ENCODE assay signal across 1 cellular context in the genomic region with DNA sequence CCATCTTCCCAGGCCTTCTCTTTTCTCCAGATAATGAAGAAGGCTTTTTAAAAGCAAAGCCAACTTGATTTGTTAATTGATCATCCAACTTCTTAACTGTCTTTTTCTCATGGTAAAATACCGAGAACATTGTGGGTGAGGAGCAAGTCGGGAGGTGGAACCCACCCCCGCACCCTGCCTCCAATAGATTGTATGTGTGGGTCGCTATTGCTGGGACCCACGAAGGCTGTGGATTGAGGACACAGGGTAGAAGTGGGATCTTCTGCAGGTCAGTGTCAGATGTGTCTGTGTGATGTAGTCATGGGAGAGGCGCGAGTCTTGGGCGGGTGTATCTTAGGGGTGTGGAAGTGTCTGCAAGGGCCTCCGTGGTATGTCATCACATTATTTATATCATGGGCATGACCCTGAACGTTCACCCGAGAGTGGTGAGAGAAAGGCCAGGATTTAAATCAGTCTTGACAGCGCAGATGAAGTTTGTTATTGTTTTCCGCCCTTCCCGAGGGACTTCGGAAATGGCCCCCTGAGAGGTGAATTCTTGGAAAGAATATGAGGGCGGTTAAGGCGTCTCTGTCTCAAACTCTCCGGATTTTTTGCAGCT.
TF ChIP-seq lines count a peak whose summit lies in the region.

No MANE protein-coding gene starts in this region.

TF ChIP-seq in K562, 482 proteins besides CTCF, POLR2A, EP300 and RAD21 (continued from another document and continues in another):
- TF ChIP-seq ZNF121 (CRISPR knock-in tag; conservative IDR thresholded peaks at IDR 0.05) = no peak
- TF ChIP-seq HDAC1 (IDR thresholded peaks at IDR 0.05) = 0 out of 4 replicates have a peak, but pooled peaks of 1 of the 2 experiments have one; percentile 36
- TF ChIP-seq ATF1 (CRISPR knock-in tag; IDR thresholded peaks at IDR 0.05) = no peak
- TF ChIP-seq ATF1 (tag; IDR thresholded peaks at IDR 0.05) = peak; percentile 55
- TF ChIP-seq SUPT5H (IDR thresholded peaks at IDR 0.05) = 0 out of 2 replicates have a peak, but pooled peaks have one; percentile 46
- no peak for TF ChIP-seq SRSF3 (IDR thresholded peaks at IDR 0.05; ENCODE audit: insufficient read depth, low read length)
- no peak for TF ChIP-seq MBD2 (IDR thresholded peaks at IDR 0.05; ENCODE audit: borderline replicate concordance, low read depth)
- TF ChIP-seq, protein P1, sequence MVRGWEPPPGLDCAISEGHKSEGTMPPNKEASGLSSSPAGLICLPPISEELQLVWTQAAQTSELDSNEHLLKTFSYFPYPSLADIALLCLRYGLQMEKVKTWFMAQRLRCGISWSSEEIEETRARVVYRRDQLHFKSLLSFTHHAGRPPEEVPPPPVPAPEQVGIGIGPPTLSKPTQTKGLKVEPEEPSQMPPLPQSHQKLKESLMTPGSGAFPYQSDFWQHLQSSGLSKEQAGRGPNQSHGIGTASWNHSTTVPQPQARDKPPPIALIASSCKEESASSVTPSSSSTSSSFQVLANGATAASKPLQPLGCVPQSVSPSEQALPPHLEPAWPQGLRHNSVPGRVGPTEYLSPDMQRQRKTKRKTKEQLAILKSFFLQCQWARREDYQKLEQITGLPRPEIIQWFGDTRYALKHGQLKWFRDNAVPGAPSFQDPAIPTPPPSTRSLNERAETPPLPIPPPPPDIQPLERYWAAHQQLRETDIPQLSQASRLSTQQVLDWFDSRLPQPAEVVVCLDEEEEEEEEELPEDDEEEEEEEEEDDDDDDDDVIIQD (CRISPR knock-in tag; IDR thresholded peaks at IDR 0.05) = no peak
- peak; percentile 56; the same call in 1 of the 2 replicates for TF ChIP-seq PHF21A (IDR thresholded peaks at IDR 0.05; ENCODE audit: borderline replicate concordance, low read depth)
- TF ChIP-seq SIN3A (IDR thresholded peaks at IDR 0.05; ENCODE audit: borderline replicate concordance in 2 of 2, control insufficient read depth in 1 of 2, low read depth in 2 of 2, low read length in 2 of 2) = no peak
- peak; percentile 66 to 72; a peak in 3 of 4 replicates for TF ChIP-seq KDM1A (IDR thresholded peaks at IDR 0.05)
- peak in 1 of 2 experiments; percentile 35; a peak in 1 of 4 replicates for TF ChIP-seq FOXK2 (conservative IDR thresholded peaks at IDR 0.05 in 1 of 2, IDR thresholded peaks at IDR 0.05 in 1 of 2; ENCODE audit: low read depth in 2 of 2)
- 0 out of 2 replicates have a peak, but pooled peaks have one; percentile 22 for TF ChIP-seq MTA1 (IDR thresholded peaks at IDR 0.05; ENCODE audit: borderline replicate concordance)
- TF ChIP-seq, protein P2, sequence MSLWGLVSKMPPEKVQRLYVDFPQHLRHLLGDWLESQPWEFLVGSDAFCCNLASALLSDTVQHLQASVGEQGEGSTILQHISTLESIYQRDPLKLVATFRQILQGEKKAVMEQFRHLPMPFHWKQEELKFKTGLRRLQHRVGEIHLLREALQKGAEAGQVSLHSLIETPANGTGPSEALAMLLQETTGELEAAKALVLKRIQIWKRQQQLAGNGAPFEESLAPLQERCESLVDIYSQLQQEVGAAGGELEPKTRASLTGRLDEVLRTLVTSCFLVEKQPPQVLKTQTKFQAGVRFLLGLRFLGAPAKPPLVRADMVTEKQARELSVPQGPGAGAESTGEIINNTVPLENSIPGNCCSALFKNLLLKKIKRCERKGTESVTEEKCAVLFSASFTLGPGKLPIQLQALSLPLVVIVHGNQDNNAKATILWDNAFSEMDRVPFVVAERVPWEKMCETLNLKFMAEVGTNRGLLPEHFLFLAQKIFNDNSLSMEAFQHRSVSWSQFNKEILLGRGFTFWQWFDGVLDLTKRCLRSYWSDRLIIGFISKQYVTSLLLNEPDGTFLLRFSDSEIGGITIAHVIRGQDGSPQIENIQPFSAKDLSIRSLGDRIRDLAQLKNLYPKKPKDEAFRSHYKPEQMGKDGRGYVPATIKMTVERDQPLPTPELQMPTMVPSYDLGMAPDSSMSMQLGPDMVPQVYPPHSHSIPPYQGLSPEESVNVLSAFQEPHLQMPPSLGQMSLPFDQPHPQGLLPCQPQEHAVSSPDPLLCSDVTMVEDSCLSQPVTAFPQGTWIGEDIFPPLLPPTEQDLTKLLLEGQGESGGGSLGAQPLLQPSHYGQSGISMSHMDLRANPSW (CRISPR knock-in tag; IDR thresholded peaks at IDR 0.05) = 0 out of 2 replicates have a peak, but pooled peaks have one; percentile 70
- TF ChIP-seq, protein P3, sequence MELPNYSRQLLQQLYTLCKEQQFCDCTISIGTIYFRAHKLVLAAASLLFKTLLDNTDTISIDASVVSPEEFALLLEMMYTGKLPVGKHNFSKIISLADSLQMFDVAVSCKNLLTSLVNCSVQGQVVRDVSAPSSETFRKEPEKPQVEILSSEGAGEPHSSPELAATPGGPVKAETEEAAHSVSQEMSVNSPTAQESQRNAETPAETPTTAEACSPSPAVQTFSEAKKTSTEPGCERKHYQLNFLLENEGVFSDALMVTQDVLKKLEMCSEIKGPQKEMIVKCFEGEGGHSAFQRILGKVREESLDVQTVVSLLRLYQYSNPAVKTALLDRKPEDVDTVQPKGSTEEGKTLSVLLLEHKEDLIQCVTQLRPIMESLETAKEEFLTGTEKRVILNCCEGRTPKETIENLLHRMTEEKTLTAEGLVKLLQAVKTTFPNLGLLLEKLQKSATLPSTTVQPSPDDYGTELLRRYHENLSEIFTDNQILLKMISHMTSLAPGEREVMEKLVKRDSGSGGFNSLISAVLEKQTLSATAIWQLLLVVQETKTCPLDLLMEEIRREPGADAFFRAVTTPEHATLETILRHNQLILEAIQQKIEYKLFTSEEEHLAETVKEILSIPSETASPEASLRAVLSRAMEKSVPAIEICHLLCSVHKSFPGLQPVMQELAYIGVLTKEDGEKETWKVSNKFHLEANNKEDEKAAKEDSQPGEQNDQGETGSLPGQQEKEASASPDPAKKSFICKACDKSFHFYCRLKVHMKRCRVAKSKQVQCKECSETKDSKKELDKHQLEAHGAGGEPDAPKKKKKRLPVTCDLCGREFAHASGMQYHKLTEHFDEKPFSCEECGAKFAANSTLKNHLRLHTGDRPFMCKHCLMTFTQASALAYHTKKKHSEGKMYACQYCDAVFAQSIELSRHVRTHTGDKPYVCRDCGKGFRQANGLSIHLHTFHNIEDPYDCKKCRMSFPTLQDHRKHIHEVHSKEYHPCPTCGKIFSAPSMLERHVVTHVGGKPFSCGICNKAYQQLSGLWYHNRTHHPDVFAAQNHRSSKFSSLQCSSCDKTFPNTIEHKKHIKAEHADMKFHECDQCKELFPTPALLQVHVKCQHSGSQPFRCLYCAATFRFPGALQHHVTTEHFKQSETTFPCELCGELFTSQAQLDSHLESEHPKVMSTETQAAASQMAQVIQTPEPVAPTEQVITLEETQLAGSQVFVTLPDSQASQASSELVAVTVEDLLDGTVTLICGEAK (IDR thresholded peaks at IDR 0.05) = 0 out of 2 replicates have a peak, but pooled peaks have one; percentile 10
- TF ChIP-seq, protein P3 (CRISPR knock-in tag; IDR thresholded peaks at IDR 0.05) = no peak
- no peak for TF ChIP-seq LCOR (CRISPR knock-in tag; IDR thresholded peaks at IDR 0.05)
- TF ChIP-seq TCF3 (CRISPR knock-in tag; IDR thresholded peaks at IDR 0.05) = no peak
- no peak for TF ChIP-seq CEBPG (CRISPR knock-in tag; IDR thresholded peaks at IDR 0.05)
- 0 out of 4 replicates have a peak, but pooled peaks of 1 of the 2 experiments have one; percentile 6 for TF ChIP-seq CEBPG (tag; conservative IDR thresholded peaks at IDR 0.05 in 1 of 2, IDR thresholded peaks at IDR 0.05 in 1 of 2)
- TF ChIP-seq ZNF584 (CRISPR knock-in tag; IDR thresholded peaks at IDR 0.05; ENCODE audit: low read depth) = 0 out of 2 replicates have a peak, but pooled peaks have one; percentile 22
- TF ChIP-seq ZSCAN29 (IDR thresholded peaks at IDR 0.05) = peak; percentile 80; the same call in 1 of the 2 replicates
- no peak for TF ChIP-seq ETS2 (tag; IDR thresholded peaks at IDR 0.05; ENCODE audit: borderline replicate concordance, poor library complexity, severe bottlenecking)
- no peak for TF ChIP-seq ZBED1 (IDR thresholded peaks at IDR 0.05)
- peak; percentile 10 for TF ChIP-seq ASH1L (IDR thresholded peaks at IDR 0.05; ENCODE audit: borderline replicate concordance, low read depth, partially characterized antibody)
- TF ChIP-seq NBN (IDR thresholded peaks at IDR 0.05; ENCODE audit: low read depth) = 0 out of 2 replicates have a peak, but pooled peaks have one; percentile 35
- TF ChIP-seq ZNF316 (IDR thresholded peaks at IDR 0.05) = no peak
- TF ChIP-seq EGR1 (conservative IDR thresholded peaks at IDR 0.05) = peak; percentile 71
- peak; percentile 51; the same call in 1 of the 2 replicates for TF ChIP-seq PHF8 (IDR thresholded peaks at IDR 0.05; ENCODE audit: borderline replicate concordance, low read length)
- TF ChIP-seq, protein P4, sequence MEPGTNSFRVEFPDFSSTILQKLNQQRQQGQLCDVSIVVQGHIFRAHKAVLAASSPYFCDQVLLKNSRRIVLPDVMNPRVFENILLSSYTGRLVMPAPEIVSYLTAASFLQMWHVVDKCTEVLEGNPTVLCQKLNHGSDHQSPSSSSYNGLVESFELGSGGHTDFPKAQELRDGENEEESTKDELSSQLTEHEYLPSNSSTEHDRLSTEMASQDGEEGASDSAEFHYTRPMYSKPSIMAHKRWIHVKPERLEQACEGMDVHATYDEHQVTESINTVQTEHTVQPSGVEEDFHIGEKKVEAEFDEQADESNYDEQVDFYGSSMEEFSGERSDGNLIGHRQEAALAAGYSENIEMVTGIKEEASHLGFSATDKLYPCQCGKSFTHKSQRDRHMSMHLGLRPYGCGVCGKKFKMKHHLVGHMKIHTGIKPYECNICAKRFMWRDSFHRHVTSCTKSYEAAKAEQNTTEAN (CRISPR knock-in tag; IDR thresholded peaks at IDR 0.05) = no peak
- no peak for TF ChIP-seq KLF13 (tag; IDR thresholded peaks at IDR 0.05; ENCODE audit: borderline replicate concordance, low read depth)
- TF ChIP-seq, protein P5, sequence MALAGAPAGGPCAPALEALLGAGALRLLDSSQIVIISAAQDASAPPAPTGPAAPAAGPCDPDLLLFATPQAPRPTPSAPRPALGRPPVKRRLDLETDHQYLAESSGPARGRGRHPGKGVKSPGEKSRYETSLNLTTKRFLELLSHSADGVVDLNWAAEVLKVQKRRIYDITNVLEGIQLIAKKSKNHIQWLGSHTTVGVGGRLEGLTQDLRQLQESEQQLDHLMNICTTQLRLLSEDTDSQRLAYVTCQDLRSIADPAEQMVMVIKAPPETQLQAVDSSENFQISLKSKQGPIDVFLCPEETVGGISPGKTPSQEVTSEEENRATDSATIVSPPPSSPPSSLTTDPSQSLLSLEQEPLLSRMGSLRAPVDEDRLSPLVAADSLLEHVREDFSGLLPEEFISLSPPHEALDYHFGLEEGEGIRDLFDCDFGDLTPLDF (CRISPR knock-in tag; IDR thresholded peaks at IDR 0.05) = no peak
- TF ChIP-seq, protein P6, sequence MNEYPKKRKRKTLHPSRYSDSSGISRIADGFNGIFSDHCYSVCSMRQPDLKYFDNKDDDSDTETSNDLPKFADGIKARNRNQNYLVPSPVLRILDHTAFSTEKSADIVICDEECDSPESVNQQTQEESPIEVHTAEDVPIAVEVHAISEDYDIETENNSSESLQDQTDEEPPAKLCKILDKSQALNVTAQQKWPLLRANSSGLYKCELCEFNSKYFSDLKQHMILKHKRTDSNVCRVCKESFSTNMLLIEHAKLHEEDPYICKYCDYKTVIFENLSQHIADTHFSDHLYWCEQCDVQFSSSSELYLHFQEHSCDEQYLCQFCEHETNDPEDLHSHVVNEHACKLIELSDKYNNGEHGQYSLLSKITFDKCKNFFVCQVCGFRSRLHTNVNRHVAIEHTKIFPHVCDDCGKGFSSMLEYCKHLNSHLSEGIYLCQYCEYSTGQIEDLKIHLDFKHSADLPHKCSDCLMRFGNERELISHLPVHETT (CRISPR knock-in tag; conservative IDR thresholded peaks at IDR 0.05 in 1 of 2, IDR thresholded peaks at IDR 0.05 in 1 of 2) = peak in 1 of 2 experiments; percentile 64; a peak in 1 of 4 replicates
- no peak for TF ChIP-seq NR2C2 (CRISPR knock-in tag; IDR thresholded peaks at IDR 0.05)
- peak; percentile 63 for TF ChIP-seq NR2C2 (tag; IDR thresholded peaks at IDR 0.05)
- peak; percentile 48 for TF ChIP-seq SMARCE1 (IDR thresholded peaks at IDR 0.05)
- no peak for TF ChIP-seq MYC (IDR thresholded peaks at IDR 0.05; ENCODE audit: low read depth, low read length)
- no peak for TF ChIP-seq MYC (CRISPR knock-in tag; IDR thresholded peaks at IDR 0.05; ENCODE audit: borderline replicate concordance, low read depth)
- TF ChIP-seq, protein P7, sequence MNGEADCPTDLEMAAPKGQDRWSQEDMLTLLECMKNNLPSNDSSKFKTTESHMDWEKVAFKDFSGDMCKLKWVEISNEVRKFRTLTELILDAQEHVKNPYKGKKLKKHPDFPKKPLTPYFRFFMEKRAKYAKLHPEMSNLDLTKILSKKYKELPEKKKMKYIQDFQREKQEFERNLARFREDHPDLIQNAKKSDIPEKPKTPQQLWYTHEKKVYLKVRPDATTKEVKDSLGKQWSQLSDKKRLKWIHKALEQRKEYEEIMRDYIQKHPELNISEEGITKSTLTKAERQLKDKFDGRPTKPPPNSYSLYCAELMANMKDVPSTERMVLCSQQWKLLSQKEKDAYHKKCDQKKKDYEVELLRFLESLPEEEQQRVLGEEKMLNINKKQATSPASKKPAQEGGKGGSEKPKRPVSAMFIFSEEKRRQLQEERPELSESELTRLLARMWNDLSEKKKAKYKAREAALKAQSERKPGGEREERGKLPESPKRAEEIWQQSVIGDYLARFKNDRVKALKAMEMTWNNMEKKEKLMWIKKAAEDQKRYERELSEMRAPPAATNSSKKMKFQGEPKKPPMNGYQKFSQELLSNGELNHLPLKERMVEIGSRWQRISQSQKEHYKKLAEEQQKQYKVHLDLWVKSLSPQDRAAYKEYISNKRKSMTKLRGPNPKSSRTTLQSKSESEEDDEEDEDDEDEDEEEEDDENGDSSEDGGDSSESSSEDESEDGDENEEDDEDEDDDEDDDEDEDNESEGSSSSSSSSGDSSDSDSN (IDR thresholded peaks at IDR 0.05; ENCODE audit: borderline replicate concordance in 1 of 2, low read depth in 2 of 2, low read length in 2 of 2) = 0 out of 4 replicates have a peak, but pooled peaks of 1 of the 2 experiments have one; percentile 12
